16 cellular contexts compared by ENCODE assay signal in genomic region chr19:20558011-20558410, GRCh38. TPM values are rescaled to one million over a fixed set of nuclear protein-coding genes. Genes with fewer than 3 reads are reported as not detected.
A peak's percentile ranks its signal among the peaks of the same experiment; 100 is the strongest.
DNase-seq lines count a peak whose midpoint lies in the region; ATAC-seq, FAIRE-seq and TF ChIP-seq lines count a peak whose summit lies in the region.
"Had no signal": no experiment of that assay in that cellular context is flagged by ENCODE, and none has a peak within 500 bp of the region (broad histone marks: within the 10 kb centered on the region; RNA-seq: fewer than 3 reads in every experiment).

No MANE protein-coding gene starts in this region.

- no peak overlapping the region for H3K4me2 ChIP-seq in GM23338
- H3K4me2 ChIP-seq: hepatocyte had no signal

- H3K27me3 ChIP-seq in GM23338 (ENCODE audit: insufficient read depth) (no peaks in the 10 kb centered on the region), WERI-Rb-1 (ENCODE audit: insufficient read depth, low read depth, severe bottlenecking) (no peaks in the 10 kb centered on the region)
- H3K27me3 ChIP-seq: hepatocyte, neutrophil, suprapubic skin had no signal

- H3K36me3 ChIP-seq in GM23338 (ENCODE audit: insufficient read depth) (peaks cover 8% of the 10 kb centered on the region), WERI-Rb-1 (peaks cover 22% of the 10 kb centered on the region)
- H3K36me3 ChIP-seq: neutrophil had no signal

- H3K36me3 Mint-ChIP-seq in activated CD4-positive, alpha-beta T cell treated with anti-CD3 and anti-CD28 coated beads, Interleukin-2, amount 10 ng/mL, durations not matched to agents 24 days and 14 days (ENCODE audit: low read depth) = peaks cover 70% of the 10 kb centered on the region
- H3K36me3 Mint-ChIP-seq in GM23338 (ENCODE audit: low read depth) = peaks cover 74% of the 10 kb centered on the region
- H3K36me3 Mint-ChIP-seq in natural killer cell treated with Interleukin-12 subunit alpha and Interleukin-12 subunit beta and Interleukin-15 and Interleukin-18, amount 100 ng/mL, for 72 hours = peaks cover 73% of the 10 kb centered on the region

- H3K9me3 ChIP-seq in WERI-Rb-1 (ENCODE audit: severe bottlenecking) = peaks cover 3% of the 10 kb centered on the region

- no peaks in the 10 kb centered on the region for H3F3A ChIP-seq in GM23338 (replicated peaks; ENCODE audit: low read depth)

- H4K20me1 ChIP-seq in GM23338 (replicated peaks; ENCODE audit: insufficient read depth) = no peaks in the 10 kb centered on the region; the same call in 1 of the 2 replicates

- no peak overlapping the region for H3K4me3 Mint-ChIP-seq in activated CD4-positive, alpha-beta T cell treated with anti-CD3 and anti-CD28 coated beads, Interleukin-2, amount 10 ng/mL, durations not matched to agents 24 days and 14 days
- no peak overlapping the region for H3K4me3 Mint-ChIP-seq in GM23338
- no peak overlapping the region for H3K4me3 Mint-ChIP-seq in natural killer cell treated with Interleukin-12 subunit alpha and Interleukin-12 subunit beta and Interleukin-15 and Interleukin-18, amount 100 ng/mL, for 72 hours
- H3K4me3 Mint-ChIP-seq: T-helper 2 cell treated with Interferon-gamma antibody and Interleukin-4, amounts not matched to agents 5 μg/mL and 100 μg/mL, for 36 hours had no signal

- ATAC-seq in GM23338 = peak; percentile 77
- no peak for ATAC-seq in natural killer cell treated with Interleukin-12 subunit alpha and Interleukin-12 subunit beta and Interleukin-15 and Interleukin-18, amount 100 ng/mL, for 72 hours

- H3K27me3 Mint-ChIP-seq in activated CD4-positive, alpha-beta T cell treated with anti-CD3 and anti-CD28 coated beads, Interleukin-2, amount 10 ng/mL, durations not matched to agents 24 days and 14 days = no peaks in the 10 kb centered on the region
- no peaks in the 10 kb centered on the region for H3K27me3 Mint-ChIP-seq in GM23338 (ENCODE audit: insufficient read depth, low read depth, poor library complexity)
- H3K27me3 Mint-ChIP-seq in natural killer cell treated with Interleukin-12 subunit alpha and Interleukin-12 subunit beta and Interleukin-15 and Interleukin-18, amount 100 ng/mL, for 72 hours = no peaks in the 10 kb centered on the region

- H3K4me3 ChIP-seq in GM23338 (no peak overlapping the region), WERI-Rb-1 (ENCODE audit: low read depth, low read length) (no peak overlapping the region)
- H3K4me3 ChIP-seq: hepatocyte, suprapubic skin had no signal

- H3K4me1 ChIP-seq in GM23338 (ENCODE audit: insufficient read depth) = 0 out of 2 replicates have a peak, but pooled peaks cover 7% of the 10 kb centered on the region
- H3K4me1 ChIP-seq: suprapubic skin had no signal

- TF ChIP-seq CTCF in GM23338 (conservative IDR thresholded peaks at IDR 0.05; ENCODE audit: low read depth in 2 of 2) (peak; percentile 68 to 74), WERI-Rb-1 (IDR thresholded peaks at IDR 0.05; ENCODE audit: low read depth, low read length) (peak; percentile 49)

- H3K9me3 Mint-ChIP-seq in activated CD4-positive, alpha-beta T cell treated with anti-CD3 and anti-CD28 coated beads, Interleukin-2, amount 10 ng/mL, durations not matched to agents 24 days and 14 days = peaks cover 12% of the 10 kb centered on the region
- H3K9me3 Mint-ChIP-seq in GM23338 = peaks cover 42% of the 10 kb centered on the region
- H3K9me3 Mint-ChIP-seq in natural killer cell treated with Interleukin-12 subunit alpha and Interleukin-12 subunit beta and Interleukin-15 and Interleukin-18, amount 100 ng/mL, for 72 hours = peaks cover 15% of the 10 kb centered on the region

- H3K27ac ChIP-seq in GM23338 (ENCODE audit: low read depth) (no peak overlapping the region), WERI-Rb-1 (no peak overlapping the region)
- H3K27ac ChIP-seq: hepatocyte, neutrophil, suprapubic skin had no signal

- no peak overlapping the region for H2AFZ ChIP-seq in GM23338
- H2AFZ ChIP-seq: hepatocyte had no signal

- FAIRE-seq in urothelium cell line (lab: Jason Lieb, UNC) (no peak), H54 (lab: Jason Lieb, UNC) (no peak)

- intact Hi-C loops in activated CD4-positive, alpha-beta T cell treated with anti-CD3 and anti-CD28 coated beads, Interleukin-2, amount 10 ng/mL, durations not matched to agents 24 days and 14 days (cut with micrococcal nuclease) = no loop called here

- DNase-seq in activated CD4-positive, alpha-beta T cell treated with anti-CD3 and anti-CD28 coated beads, Interleukin-2, amount 10 ng/mL, durations not matched to agents 24 days and 14 days = peak; percentile 51
- no peak for DNase-seq in activated CD4-positive, alpha-beta T cell treated with anti-CD3 and anti-CD28 coated beads, Interleukin-2, amount 50 U/mL, for 1 hour
- DNase-seq in GM23338 (ENCODE audit: low spot score) (peak; percentile 66), WERI-Rb-1 (peak; percentile 50), NCI-H524 treated with DMSO at 0.1 percent for 48 hours (lab: John Stamatoyannopoulos, UW) (no peak), urothelium cell line (ENCODE audit: low spot score) (no peak), H54 (ENCODE audit: insufficient read length, low spot score) (no peak)
- DNase-seq in natural killer cell treated with Interleukin-12 subunit alpha and Interleukin-12 subunit beta and Interleukin-15 and Interleukin-18, amount 100 ng/mL, for 72 hours (ENCODE audit: low spot score) = no peak
- DNase-seq: activated CD8-positive, alpha-beta memory T cell treated with anti-CD3 and anti-CD28 coated beads, Interleukin-2, amount 50 U/mL, for 4 hours; DMS153; NCI-H446 treated with DMSO at 0.1 percent for 48 hours; RPMI8226 had no signal

- H3K27ac Mint-ChIP-seq in activated CD4-positive, alpha-beta T cell treated with anti-CD3 and anti-CD28 coated beads, Interleukin-2, amount 10 ng/mL, durations not matched to agents 24 days and 14 days = no peak overlapping the region
- H3K27ac Mint-ChIP-seq in GM23338 = no peak overlapping the region
- peak overlapping the region; percentile 76 to 81 for H3K27ac Mint-ChIP-seq in natural killer cell treated with Interleukin-12 subunit alpha and Interleukin-12 subunit beta and Interleukin-15 and Interleukin-18, amount 100 ng/mL, for 72 hours
- H3K27ac Mint-ChIP-seq: T-helper 2 cell treated with Interferon-gamma antibody and Interleukin-4, amounts not matched to agents 5 μg/mL and 100 μg/mL, for 36 hours had no signal

- peaks cover 3% of the 10 kb centered on the region; the same call in 1 of the 2 replicates for H3K9me2 ChIP-seq in GM23338 (ENCODE audit: insufficient read depth)

- H3K4me1 Mint-ChIP-seq in activated CD4-positive, alpha-beta T cell treated with anti-CD3 and anti-CD28 coated beads, Interleukin-2, amount 10 ng/mL, durations not matched to agents 24 days and 14 days = peaks cover 3% of the 10 kb centered on the region
- no peaks in the 10 kb centered on the region for H3K4me1 Mint-ChIP-seq in GM23338
- peaks cover 25 to 32% of the 10 kb centered on the region in 2 donors for H3K4me1 Mint-ChIP-seq in natural killer cell treated with Interleukin-12 subunit alpha and Interleukin-12 subunit beta and Interleukin-15 and Interleukin-18, amount 100 ng/mL, for 72 hours (ENCODE audit: low read depth in 2 of 2)

- H3K79me2 ChIP-seq in GM23338 (replicated peaks; ENCODE audit: insufficient read depth) = peaks cover 70% of the 10 kb centered on the region

- no peak for TF ChIP-seq POLR2A in H54 (IDR thresholded peaks at IDR 0.05; ENCODE audit: low read depth, low read length)

TF ChIP-seq in GM23338, 12 proteins besides CTCF, POLR2A, EP300 and RAD21 (continues in another document):
- TF ChIP-seq CREB1 (CRISPR knock-in tag; IDR thresholded peaks at IDR 0.05; ENCODE audit: low read depth) (no peak), ETS1 (IDR thresholded peaks at IDR 0.05) (no peak), EZH2 (IDR thresholded peaks at IDR 0.05; ENCODE audit: low read depth, unreplicated experiment) (no peak), ZNF331 (CRISPR knock-in tag; IDR thresholded peaks at IDR 0.05; ENCODE audit: low read depth) (no peak), STAT1 (IDR thresholded peaks at IDR 0.05; ENCODE audit: unreplicated experiment) (no peak), EZH2phosphoT487 (IDR thresholded peaks at IDR 0.05; ENCODE audit: unreplicated experiment) (no peak)

RNA-seq across cellular contexts. Expression of gene ZNF737, which starts 7.6 kb away (rescaled TPM):
- total RNA-seq in activated CD4-positive, alpha-beta T cell treated with anti-CD3 and anti-CD28 coated beads, Interleukin-2, amount 10 ng/mL, durations not matched to agents 24 days and 14 days = 7.2 and 8.5 TPM in 2 replicates
- 22.5 and 25.7 TPM in 2 replicates for total RNA-seq in GM23338 (2014; rRNA removed; shearing (Covaris generic))
- polyA plus RNA-seq in GM23338 (2016; fragmentation: Nextera tagmentation; extraction: Ambion mirVana) = 5.7 and 6.9 TPM in 2 replicates
- 10 to 100 TPM; 14.6 to 23.5 TPM for total RNA-seq in natural killer cell treated with Interleukin-12 subunit alpha and Interleukin-12 subunit beta and Interleukin-15 and Interleukin-18, amount 100 ng/mL, for 72 hours

Comparison
In these comparisons a context has a peak if more than half of its experiments do, and no peak if none do; other contexts are left out.
1. DNase-seq: peak in activated CD4-positive, alpha-beta T cell treated with anti-CD3 and anti-CD28 coated beads, Interleukin-2, amount 10 ng/mL, durations not matched to agents 24 days and 14 days (single experiment), GM23338 (single experiment) and WERI-Rb-1 (single experiment); none in activated CD4-positive, alpha-beta T cell treated with anti-CD3 and anti-CD28 coated beads, Interleukin-2, amount 50 U/mL, for 1 hour (single experiment), natural killer cell treated with Interleukin-12 subunit alpha and Interleukin-12 subunit beta and Interleukin-15 and Interleukin-18, amount 100 ng/mL, for 72 hours (single experiment), NCI-H524 treated with DMSO at 0.1 percent for 48 hours (single experiment), urothelium cell line (single experiment) and H54 (single experiment).
2. H3K27ac Mint-ChIP-seq: peak in natural killer cell treated with Interleukin-12 subunit alpha and Interleukin-12 subunit beta and Interleukin-15 and Interleukin-18, amount 100 ng/mL, for 72 hours (2 of 2); none in activated CD4-positive, alpha-beta T cell treated with anti-CD3 and anti-CD28 coated beads, Interleukin-2, amount 10 ng/mL, durations not matched to agents 24 days and 14 days (single experiment) and GM23338 (single experiment).